8 cellular contexts compared by ENCODE assay signal in the genomic region with DNA sequence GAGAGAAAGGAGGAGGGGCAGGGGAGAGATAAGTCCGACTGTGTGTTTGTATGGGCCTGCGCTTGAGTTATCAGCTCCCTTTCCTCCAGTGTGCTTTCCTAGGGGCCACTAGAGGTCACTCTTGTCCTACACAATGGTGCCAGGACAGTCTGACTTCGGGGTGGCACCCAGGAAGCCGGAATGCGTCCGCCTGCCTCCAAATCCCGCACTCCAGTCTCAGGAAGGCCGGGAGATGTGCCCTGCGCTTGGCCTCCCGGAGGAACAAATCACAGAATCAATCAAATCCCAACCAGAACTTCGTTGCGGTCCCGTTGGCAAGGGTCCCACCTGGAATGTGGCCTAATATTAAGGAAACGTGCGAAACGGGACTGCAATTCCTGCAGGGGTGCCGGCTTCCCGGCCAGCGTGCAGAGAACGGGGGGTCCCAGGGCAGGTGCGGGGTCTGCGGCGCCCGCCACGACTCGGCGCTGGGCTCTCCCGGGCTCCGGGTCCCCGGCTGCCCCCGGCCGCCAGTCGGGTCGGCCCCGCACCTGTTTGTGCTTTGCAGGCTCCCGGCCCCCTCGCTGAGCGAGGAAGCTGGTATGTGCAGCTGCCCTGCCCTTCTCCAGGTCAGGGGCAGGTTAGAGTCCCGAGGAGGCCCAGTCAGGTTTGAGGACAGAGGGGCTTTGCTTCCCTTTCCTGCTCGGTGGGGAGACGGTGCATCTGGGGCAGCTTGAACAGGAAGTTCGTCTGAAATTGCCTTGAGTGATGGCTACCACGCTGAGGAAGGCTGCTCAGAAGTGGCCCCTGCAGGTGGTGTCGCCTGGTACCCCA. TPM values are rescaled to one million over a fixed set of nuclear protein-coding genes. Genes with fewer than 3 reads are reported as not detected.
A peak's percentile ranks its signal among the peaks of the same experiment; 100 is the strongest.
DNase-seq lines count a peak whose midpoint lies in the region; ATAC-seq, FAIRE-seq and TF ChIP-seq lines count a peak whose summit lies in the region.

No MANE protein-coding gene starts in this region.

- peak overlapping the region; percentile 67 for H3K4me3 ChIP-seq in astrocyte (ENCODE audit: insufficient read depth, low read depth, low read length)

- peak; percentile 82 for TF ChIP-seq CTCF in astrocyte (IDR thresholded peaks at IDR 0.05; ENCODE audit: insufficient read depth, low read depth, low read length)

- H3K4me3 Mint-ChIP-seq in astrocyte (ENCODE audit: unreplicated experiment), result peak overlapping the region; percentile 61

- no peaks in the 10 kb centered on the region for H3K36me3 ChIP-seq in astrocyte (ENCODE audit: insufficient read depth, low read length)

- peak; percentile 91 for ATAC-seq in HG02623 (IDR thresholded peaks at IDR 0.05; ENCODE audit: unreplicated experiment)

- no peaks in the 10 kb centered on the region for H3K79me2 ChIP-seq in astrocyte (ENCODE audit: insufficient read depth, low read length)

- FAIRE-seq in GM12891 (lab: Jason Lieb, UNC) (peak; percentile 96), astrocyte (lab: Jason Lieb, UNC) (peak; percentile 49)

- DNase-seq in GM12891 (ENCODE audit: insufficient read length, low spot score) (peak; percentile 78), NCI-H1048 (lab: John Stamatoyannopoulos, UW) (peak; percentile 32), T-helper 1 cell (peak in 4 of 5 donors; percentile 45 to 77 (median 51)), astrocyte (ENCODE audit: low read depth) (peak; percentile 68), hepatic stellate cell (ENCODE audit: low spot score) (peak; percentile 83), putamen (ENCODE audit: low spot score) (peak; percentile 82), mesenteric fat pad (ENCODE audit: low spot score) (no peak)

- no peaks in the 10 kb centered on the region for H3K27me3 ChIP-seq in astrocyte (ENCODE audit: insufficient read depth, low read length)

- peaks cover 15% of the 10 kb centered on the region for H3K27me3 Mint-ChIP-seq in astrocyte (ENCODE audit: low read depth, unreplicated experiment)

- peak overlapping the region; percentile 35 for H3K27ac Mint-ChIP-seq in astrocyte (ENCODE audit: unreplicated experiment)

- H3K9me3 ChIP-seq in astrocyte (ENCODE audit: insufficient read depth, low read depth, low read length), result no peaks in the 10 kb centered on the region

- no peaks in the 10 kb centered on the region for H4K20me1 ChIP-seq in astrocyte (ENCODE audit: insufficient read depth, low read length)

- H3K4me1 ChIP-seq in astrocyte (ENCODE audit: insufficient read depth, low read length), result peaks cover 5% of the 10 kb centered on the region

- no peaks in the 10 kb centered on the region for H3K9me3 Mint-ChIP-seq in astrocyte (ENCODE audit: unreplicated experiment)

- TF ChIP-seq POLR2A in GM12891 (IDR thresholded peaks at IDR 0.05; ENCODE audit: low read depth, low read length), result no peak

- H3K36me3 Mint-ChIP-seq in astrocyte (ENCODE audit: low read depth, unreplicated experiment), result no peaks in the 10 kb centered on the region

- H3K9ac ChIP-seq in astrocyte (ENCODE audit: low read length), result peak overlapping the region; percentile 60

- H2AFZ ChIP-seq in astrocyte (ENCODE audit: low read depth, low read length), result peak overlapping the region; percentile 90

- peak overlapping the region; percentile 96 for H3K4me2 ChIP-seq in astrocyte (ENCODE audit: low read length)

- H3K27ac ChIP-seq in astrocyte (ENCODE audit: low read depth, low read length), result no peak overlapping the region

- peaks cover 3% of the 10 kb centered on the region for H3K4me1 Mint-ChIP-seq in astrocyte (ENCODE audit: low read depth, unreplicated experiment)

TF ChIP-seq in GM12891, 5 proteins besides CTCF, POLR2A, EP300 and RAD21:
- no peak for TF ChIP-seq POU2F2 (IDR thresholded peaks at IDR 0.05; ENCODE audit: low read depth, low read length)
- TF ChIP-seq PAX5 (IDR thresholded peaks at IDR 0.05; ENCODE audit: insufficient read depth, low read length, severe bottlenecking), result no peak
- no peak for TF ChIP-seq POLR2AphosphoS5 (IDR thresholded peaks at IDR 0.05; ENCODE audit: low read depth, low read length)
- TF ChIP-seq TAF1 (IDR thresholded peaks at IDR 0.05; ENCODE audit: low read depth, low read length), result no peak
- no peak for TF ChIP-seq SPI1 (IDR thresholded peaks at IDR 0.05; ENCODE audit: low read depth, low read length)

RNA-seq across cellular contexts. Expression of gene HPS1, which starts 21.0 kb away (rescaled TPM):
- 44.0 TPM for polyA plus RNA-seq in GM12891 (2012; ENCODE audit: low read depth, missing spikeins)
- total RNA-seq in astrocyte (29.0 and 34.7 TPM in 2 replicates), mesenteric fat pad (56.2 TPM)

RNA-seq across cellular contexts. Expression of gene PYROXD2, which starts 52.7 kb away (rescaled TPM):
- 4.9 TPM for polyA plus RNA-seq in GM12891 (2012; ENCODE audit: low read depth, missing spikeins)
- total RNA-seq in astrocyte, result 4.5 TPM in 2 replicates
- 22.4 TPM for total RNA-seq in mesenteric fat pad
